ENCODE assay signal across 9 cellular contexts in genomic region chr9:136052991-136053756, GRCh38. TPM values are rescaled to one million over a fixed set of nuclear protein-coding genes. Genes with fewer than 3 reads are reported as not detected.
A peak's percentile ranks its signal among the peaks of the same experiment; 100 is the strongest.
DNase-seq lines count a peak whose midpoint lies in the region; ATAC-seq and TF ChIP-seq lines count a peak whose summit lies in the region.
"Had no signal": no experiment of that assay in that cellular context is flagged by ENCODE, and none has a peak within 500 bp of the region (broad histone marks: within the 10 kb centered on the region; RNA-seq: fewer than 3 reads in every experiment).

No MANE protein-coding gene starts in this region.

- POLR2A ChIA-PET in PC-3 (lab: Charles Lee; ENCODE audit: unreplicated experiment) = no interaction called here

- peak overlapping the region; percentile 48 for H3K9ac ChIP-seq in PC-3 (ENCODE audit: low read length)

- peak overlapping the region; percentile 90 for H3K4me2 ChIP-seq in PC-3 (ENCODE audit: low read length)

- peaks cover 9% of the 10 kb centered on the region; the same call in 1 of the 2 replicates for H3K79me2 ChIP-seq in PC-3 (ENCODE audit: low read length)

- no TSS peak for BruUV-seq in PC-3 (replicated peaks; lab: Mats Ljungman, UMichigan)

- peaks cover 65% of the 10 kb centered on the region for H3K4me1 Mint-ChIP-seq in osteocyte (ENCODE audit: unreplicated experiment)

- peak overlapping the region; percentile 86 for H3K27ac Mint-ChIP-seq in osteocyte (ENCODE audit: unreplicated experiment)

- H4K20me1 ChIP-seq in PC-3 (ENCODE audit: low read length) = no peaks in the 10 kb centered on the region

- no peak for TF ChIP-seq CTCF in PC-3 (conservative IDR thresholded peaks at IDR 0.05; ENCODE audit: low read depth, low read length)
- no peak for TF ChIP-seq CTCF in fibroblast of villous mesenchyme (IDR thresholded peaks at IDR 0.05; ENCODE audit: insufficient read depth, low read depth, low read length)
- no peak for TF ChIP-seq CTCF in osteocyte (IDR thresholded peaks at IDR 0.05)

- no peaks in the 10 kb centered on the region for H3K36me3 ChIP-seq in PC-3 (ENCODE audit: low read depth, low read length)
- H3K36me3 ChIP-seq in effector memory CD4-positive, alpha-beta T cell (ENCODE audit: control insufficient read depth, insufficient read depth, low read length) = peaks cover 10% of the 10 kb centered on the region

- H3K4me1 ChIP-seq in PC-3 (ENCODE audit: insufficient read depth, low read length) = peaks cover 17% of the 10 kb centered on the region
- H3K4me1 ChIP-seq in effector memory CD4-positive, alpha-beta T cell (ENCODE audit: control insufficient read depth, insufficient read depth, low read length, poor library complexity, severe bottlenecking) = peaks cover 20% of the 10 kb centered on the region

- H2AFZ ChIP-seq in PC-3 (ENCODE audit: low read length) = no peak overlapping the region

- intact Hi-C loops in PC-3 (cut with micrococcal nuclease) = loop anchor here (1.0 to 2.0 kb wide), 2 partner anchors 60 to 92 kb away; partner anchors contain the start of gene UBAC1

- H3K9me2 ChIP-seq in PC-3 (replicated peaks; ENCODE audit: low read length) = no peaks in the 10 kb centered on the region

- CTCF ChIA-PET in PC-3 (lab: Charles Lee) = interaction anchor here (0.6 kb wide), 1 partner anchor 36 kb away, joined by 3 read pairs; no protein-coding TSS in a partner anchor

- peak overlapping the region; percentile 82 for H3K4me3 ChIP-seq in PC-3 (ENCODE audit: low read length)
- H3K4me3 ChIP-seq in fibroblast of villous mesenchyme (ENCODE audit: low read depth, low read length) = peak overlapping the region; percentile 62
- no peak overlapping the region for H3K4me3 ChIP-seq in effector memory CD4-positive, alpha-beta T cell (ENCODE audit: insufficient read depth, low read depth, low read length, poor library complexity, severe bottlenecking)

- H3K36me3 Mint-ChIP-seq in osteocyte (ENCODE audit: unreplicated experiment) = no peaks in the 10 kb centered on the region

- no peaks in the 10 kb centered on the region for H3F3A ChIP-seq in PC-3 (ENCODE audit: low read length, unreplicated experiment)

- H3K27me3 Mint-ChIP-seq in osteocyte (ENCODE audit: unreplicated experiment) = no peaks in the 10 kb centered on the region

- DNase-seq in COLO668 (lab: John Stamatoyannopoulos, UW; ENCODE audit: unreplicated experiment) (peak; percentile 50), PC-3 (no peak), fibroblast of villous mesenchyme (ENCODE audit: low read depth) (no peak), osteocyte (ENCODE audit: extremely low spot score, unreplicated experiment) (peak; percentile 83), NCI-H2196 (lab: John Stamatoyannopoulos, UW; ENCODE audit: unreplicated experiment) (no peak)
- DNase-seq in effector memory CD4-positive, alpha-beta T cell = no peak
- DNase-seq: left cardiac atrium had no signal

- no peak for ATAC-seq in PC-3
- ATAC-seq in GM19467 (IDR thresholded peaks at IDR 0.05; ENCODE audit: unreplicated experiment) = no peak
- ATAC-seq in HG03159 (IDR thresholded peaks at IDR 0.05; ENCODE audit: unreplicated experiment) = no peak

- peak overlapping the region; percentile 79 for H3K27ac ChIP-seq in PC-3 (ENCODE audit: low read length)
- H3K27ac ChIP-seq in effector memory CD4-positive, alpha-beta T cell (ENCODE audit: insufficient read depth, low read length, poor library complexity, severe bottlenecking) = no peak overlapping the region

- no peaks in the 10 kb centered on the region for H3K9me3 ChIP-seq in PC-3 (ENCODE audit: low read length)
- no peaks in the 10 kb centered on the region for H3K9me3 ChIP-seq in effector memory CD4-positive, alpha-beta T cell (ENCODE audit: control insufficient read depth, low read length)

- H3K4me3 Mint-ChIP-seq in osteocyte (ENCODE audit: unreplicated experiment) = peak overlapping the region; percentile 61

- no peaks in the 10 kb centered on the region for H3K9me3 Mint-ChIP-seq in osteocyte (ENCODE audit: unreplicated experiment)

- no peaks in the 10 kb centered on the region for H3K27me3 ChIP-seq in PC-3 (ENCODE audit: low read length)
- H3K27me3 ChIP-seq in effector memory CD4-positive, alpha-beta T cell (replicated peaks; ENCODE audit: control insufficient read depth, insufficient read depth, low read length, poor library complexity, severe bottlenecking) = peaks cover 16% of the 10 kb centered on the region

RNA-seq across cellular contexts. Expression of gene NACC2, which starts 41.9 kb away (rescaled TPM):
- total RNA-seq in PC-3 (2014; rRNA removed) (12.3 and 16.5 TPM in 2 replicates), fibroblast of villous mesenchyme (30.3 and 34.1 TPM in 2 replicates), osteocyte (40.1 and 41.4 TPM in 2 replicates)

Comparison
In these comparisons a context has a peak if more than half of its experiments do, and no peak if none do; other contexts are left out.
1. DNase-seq: peak in COLO668 (single experiment) and osteocyte (single experiment); none in PC-3 (single experiment), fibroblast of villous mesenchyme (single experiment), effector memory CD4-positive, alpha-beta T cell (0 of 3) and NCI-H2196 (single experiment).